In the genomic region with DNA sequence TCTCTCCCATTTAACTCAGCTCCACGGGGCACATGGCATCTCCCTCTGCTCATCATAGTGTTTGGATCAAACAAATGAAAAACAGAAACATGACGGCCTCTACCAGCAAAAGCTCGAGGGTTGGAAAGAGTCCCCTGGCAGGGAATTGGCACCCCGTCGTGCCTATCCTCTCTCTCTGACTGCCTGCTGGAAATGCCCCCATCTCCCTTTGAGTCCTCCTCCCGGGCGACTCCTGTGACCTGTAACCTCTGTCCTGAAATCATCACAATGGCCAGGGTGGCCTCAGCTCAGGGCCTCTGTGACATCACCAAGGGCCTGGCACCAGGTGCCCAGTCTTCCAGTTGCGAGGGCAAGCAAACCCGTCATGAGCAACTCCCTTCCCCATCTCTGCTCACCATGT, we compare ENCODE assay signal across 9 cellular contexts. TPM values are rescaled to one million over a fixed set of nuclear protein-coding genes. Genes with fewer than 3 reads are reported as not detected.
"Had no signal": no experiment of that assay in that cellular context is flagged by ENCODE, and none has a peak within 500 bp of the region (broad histone marks: within the 10 kb centered on the region; RNA-seq: fewer than 3 reads in every experiment).

A gene with protein sequence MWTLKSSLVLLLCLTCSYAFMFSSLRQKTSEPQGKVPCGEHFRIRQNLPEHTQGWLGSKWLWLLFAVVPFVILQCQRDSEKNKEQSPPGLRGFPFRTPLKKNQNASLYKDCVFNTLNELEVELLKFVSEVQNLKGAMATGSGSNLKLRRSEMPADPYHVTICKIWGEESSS (plus strand): TSS at position 301 of the 400 bp plus-strand sequence. CDS start 96 bp downstream, at position 397.

RNA-seq across cellular contexts. Expression of the gene that starts here (rescaled TPM):
- total RNA-seq: OCI-LY7, PC-9, Peyer's patch, Right ventricle myocardium inferior, RPMI7951, SJCRH30, SJSA1, SK-MEL-5 had no signal
- polyA plus RNA-seq: SK-N-SH had no signal
